Comparison of ENCODE assay signal across 9 cellular contexts in genomic region chr7:90594791-90595317, GRCh38. TPM values are rescaled to one million over a fixed set of nuclear protein-coding genes. Genes with fewer than 3 reads are reported as not detected.
A peak's percentile ranks its signal among the peaks of the same experiment; 100 is the strongest.
DNase-seq lines count a peak whose midpoint lies in the region; ATAC-seq, FAIRE-seq and TF ChIP-seq lines count a peak whose summit lies in the region.
"Had no signal": no experiment of that assay in that cellular context is flagged by ENCODE, and none has a peak within 500 bp of the region (broad histone marks: within the 10 kb centered on the region; RNA-seq: fewer than 3 reads in every experiment).

No MANE protein-coding gene starts in this region.

- no peaks in the 10 kb centered on the region for H3K36me3 ChIP-seq in endothelial cell of umbilical vein (ENCODE audit: control insufficient read depth in 2 of 2, extremely low read depth in 1 of 2, insufficient read depth in 2 of 2, low read length in 2 of 2)
- H3K36me3 ChIP-seq: Peyer's patch had no signal

- TF ChIP-seq CTCF in endothelial cell of umbilical vein (IDR thresholded peaks at IDR 0.05; ENCODE audit: extremely low read depth in 1 of 2, insufficient read depth in 1 of 2, low read depth in 1 of 2, low read length in 2 of 2) (no peak), natural killer cell (IDR thresholded peaks at IDR 0.05) (no peak)

- no peak overlapping the region for H3K27ac Mint-ChIP-seq in natural killer cell

- peaks cover 36% of the 10 kb centered on the region for H3K4me1 ChIP-seq in endothelial cell of umbilical vein (ENCODE audit: control insufficient read depth, extremely low read depth, insufficient read depth, low read length)

- dilution Hi-C loops in endothelial cell of umbilical vein (cut with MboI; ENCODE audit: extremely low pct_ligation_motif_present, low sequenced_read_pairs), result no loop called here

- peak overlapping the region; percentile 75 for H3K4me2 ChIP-seq in endothelial cell of umbilical vein (ENCODE audit: insufficient read depth, low read length)

- POLR2A ChIA-PET in endothelial cell of umbilical vein (lab: Charles Lee), result no interaction called here

- peak overlapping the region; percentile 73; the same call in 1 of the 2 replicates for H3K4me3 ChIP-seq in GM08714 (ENCODE audit: low read length)
- H3K4me3 ChIP-seq in endothelial cell of umbilical vein (replicated peaks in 1 of 3; ENCODE audit: insufficient read depth in 1 of 3, low read depth in 1 of 3, low read length in 3 of 3), result peak overlapping the region in 1 of 3 experiments; percentile 68

- H3K9ac ChIP-seq in endothelial cell of umbilical vein (replicated peaks; ENCODE audit: extremely low read depth, insufficient read depth, low read length), result peak overlapping the region; percentile 92

- H3K9me1 ChIP-seq in endothelial cell of umbilical vein (replicated peaks; ENCODE audit: control insufficient read depth, extremely low read depth, insufficient read depth, low read length), result no peaks in the 10 kb centered on the region

- intact Hi-C loops in endothelial cell of umbilical vein (cut with micrococcal nuclease) (loop anchor here (1.0 to 10.0 kb wide), 5 partner anchors 18 to 870 kb away; no protein-coding TSS in a partner anchor), natural killer cell (cut with micrococcal nuclease) (no loop called here)

- no peaks in the 10 kb centered on the region for H4K20me1 ChIP-seq in endothelial cell of umbilical vein (replicated peaks; ENCODE audit: control insufficient read depth, extremely low read depth, insufficient read depth, low read length)

- CTCF ChIA-PET in endothelial cell of umbilical vein (lab: Charles Lee), result interaction anchor here (1.0 to 6.5 kb wide), 12 partner anchors 9 to 440 kb away, joined by 3 to 72 read pairs (median 4); no protein-coding TSS in a partner anchor

- BruUV-seq in endothelial cell of umbilical vein (replicated peaks; lab: Mats Ljungman, UMichigan), result TSS peak; percentile 35

- no peaks in the 10 kb centered on the region for H3K9me3 ChIP-seq in endothelial cell of umbilical vein (replicated peaks; ENCODE audit: control insufficient read depth, insufficient read depth, low read length)
- H3K9me3 ChIP-seq: Peyer's patch had no signal

- DNase-seq in NCI-H2171 (lab: John Stamatoyannopoulos, UW) (peak; percentile 77), endothelial cell of umbilical vein (ENCODE audit: low read depth, low spot score) (peak; percentile 87), natural killer cell (no peak), NCI-H774 (lab: John Stamatoyannopoulos, UW) (no peak)

- peak; percentile 90 for FAIRE-seq in endothelial cell of umbilical vein (lab: Jason Lieb, UNC)

- peak overlapping the region; percentile 80 for H3K27ac ChIP-seq in endothelial cell of umbilical vein (ENCODE audit: insufficient read depth, low read depth, low read length)

- peaks cover 28% of the 10 kb centered on the region for H3K79me2 ChIP-seq in endothelial cell of umbilical vein (ENCODE audit: control insufficient read depth, insufficient read depth, low read length)

- no peak for TF ChIP-seq POLR2A in endothelial cell of umbilical vein (IDR thresholded peaks at IDR 0.05; ENCODE audit: low read depth, low read length)

- H3K36me3 Mint-ChIP-seq in natural killer cell, result no peaks in the 10 kb centered on the region

- H3K27me3 ChIP-seq in endothelial cell of umbilical vein (ENCODE audit: control insufficient read depth in 2 of 2, insufficient read depth in 2 of 2, low read length in 2 of 2), result no peaks in the 10 kb centered on the region
- H3K27me3 ChIP-seq: Peyer's patch had no signal

- peaks cover 7 to 8% of the 10 kb centered on the region in 2 donors for H3K4me1 Mint-ChIP-seq in natural killer cell

- H3K4me3 Mint-ChIP-seq in natural killer cell, result peak overlapping the region; percentile 66

- no peak overlapping the region for H2AFZ ChIP-seq in endothelial cell of umbilical vein (ENCODE audit: low read depth, low read length)

- no peak for ATAC-seq in natural killer cell
- no peak for ATAC-seq in HG03175 (IDR thresholded peaks at IDR 0.05; ENCODE audit: unreplicated experiment)
- ATAC-seq in GM18519 (IDR thresholded peaks at IDR 0.05; ENCODE audit: low FRiP score, unreplicated experiment), result no peak
- no peak for ATAC-seq in HG03565 (IDR thresholded peaks at IDR 0.05; ENCODE audit: unreplicated experiment)

- H3K9me3 Mint-ChIP-seq in natural killer cell, result no peaks in the 10 kb centered on the region

- peaks cover 22 to 45% of the 10 kb centered on the region in 2 donors for H3K27me3 Mint-ChIP-seq in natural killer cell (ENCODE audit: low read depth in 2 of 2)

TF ChIP-seq in endothelial cell of umbilical vein, 7 proteins besides CTCF, POLR2A, EP300 and RAD21:
- peak; percentile 98 for TF ChIP-seq GATA2 (IDR thresholded peaks at IDR 0.05; ENCODE audit: insufficient read depth, insufficient read length, low read depth, low read length)
- TF ChIP-seq JUN (IDR thresholded peaks at IDR 0.05; ENCODE audit: borderline replicate concordance, insufficient read depth, insufficient read length, low read depth), result peak; percentile 40
- TF ChIP-seq FOS (IDR thresholded peaks at IDR 0.05; ENCODE audit: borderline replicate concordance, insufficient read depth, low read length), result peak; percentile 77
- TF ChIP-seq MYC (IDR thresholded peaks at IDR 0.05; ENCODE audit: low read depth, low read length), result no peak

RNA-seq across cellular contexts. Expression of gene CDK14, which starts 1.3 kb away (rescaled TPM):
- 34.2 and 41.5 TPM in 2 replicates for total RNA-seq in endothelial cell of umbilical vein
- 5.2 and 5.5 TPM in 2 replicates for polyA plus RNA-seq in endothelial cell of umbilical vein
- 6.9 and 7.1 TPM in 2 replicates for polyA plus RNA-seq in endothelial cell of umbilical vein (2011; cell fraction: cytosol; rRNA removed)
- polyA plus RNA-seq in endothelial cell of umbilical vein (2011; cell fraction: nucleus; rRNA removed), result 14.8 and 15.2 TPM in 2 replicates
- polyA plus RNA-seq in endothelial cell of umbilical vein (2012), result 10.2 and 14.4 TPM in 2 replicates
- polyA minus RNA-seq in endothelial cell of umbilical vein, result 54.6 and 66.3 TPM in 2 replicates
- 10.9 TPM for polyA minus RNA-seq in endothelial cell of umbilical vein (2011; cell fraction: cytosol; rRNA and poly(A)+ RNA removed)
- 123 and 184 TPM in 2 replicates for polyA minus RNA-seq in endothelial cell of umbilical vein (2011; cell fraction: nucleus; rRNA and poly(A)+ RNA removed)
- total RNA-seq in natural killer cell, result 10 to 100 TPM in 1 of 3 donors, 1 to 10 TPM in 2; 1.2 to 12.5 (median 1.9) TPM

Comparison
In these comparisons a context has a peak if more than half of its experiments do, and no peak if none do; other contexts are left out.
1. DNase-seq: peak in NCI-H2171 (single experiment) and endothelial cell of umbilical vein (single experiment); none in natural killer cell (single experiment) and NCI-H774 (single experiment).